ENCODE assay signal across 1 cellular context in genomic region chr6:32167761-32168262, GRCh38.
TF ChIP-seq lines count a peak whose summit lies in the region.

No MANE protein-coding gene starts in this region.

TF ChIP-seq in WTC11, 78 proteins besides CTCF, POLR2A, EP300 and RAD21 (continued from another document):
- no peak for TF ChIP-seq ZSCAN18 (CRISPR knock-in tag; IDR thresholded peaks at IDR 0.05)
- no peak for TF ChIP-seq E2F4 (CRISPR knock-in tag; IDR thresholded peaks at IDR 0.05; ENCODE audit: borderline replicate concordance, low read depth)
- TF ChIP-seq PRDM15 (CRISPR knock-in tag; IDR thresholded peaks at IDR 0.05) = no peak
- TF ChIP-seq ZNF423 (CRISPR knock-in tag; IDR thresholded peaks at IDR 0.05) = no peak
- TF ChIP-seq EMX1 (CRISPR knock-in tag; IDR thresholded peaks at IDR 0.05) = no peak
- TF ChIP-seq FOXP4 (CRISPR knock-in tag; IDR thresholded peaks at IDR 0.05) = no peak
- no peak for TF ChIP-seq OVOL2 (CRISPR knock-in tag; IDR thresholded peaks at IDR 0.05; ENCODE audit: borderline replicate concordance)
- no peak for TF ChIP-seq ATF1 (CRISPR knock-in tag; IDR thresholded peaks at IDR 0.05)
- no peak for TF ChIP-seq SMAD3 (CRISPR knock-in tag; IDR thresholded peaks at IDR 0.05; ENCODE audit: borderline replicate concordance)
- TF ChIP-seq FOXK1 (CRISPR knock-in tag; IDR thresholded peaks at IDR 0.05) = no peak
- no peak for TF ChIP-seq ATF3 (CRISPR knock-in tag; conservative IDR thresholded peaks at IDR 0.05)
